28 cellular contexts compared by ENCODE assay signal in genomic region chr5:81925012-81925411, GRCh38.
"Had no signal": no experiment of that assay in that cellular context is flagged by ENCODE, and none has a peak within 500 bp of the region (broad histone marks: within the 10 kb centered on the region; RNA-seq: fewer than 3 reads in every experiment).

No MANE protein-coding gene starts in this region.

- H3K4me3 ChIP-seq: adrenal gland, body of pancreas, breast epithelium, Peyer's patch, SJSA1 had no signal

- H3K4me1 ChIP-seq: adrenal gland, body of pancreas, breast epithelium, Peyer's patch, SJSA1 had no signal

- H3K9ac ChIP-seq: SK-N-SH had no signal

- H3K27ac ChIP-seq: adrenal gland, body of pancreas, breast epithelium, Peyer's patch, SJSA1 had no signal

- H3K4me2 ChIP-seq: SK-N-SH had no signal

- H3K9me3 ChIP-seq: adrenal gland, Peyer's patch, SJSA1, SK-N-SH had no signal

- DNase-seq: activated CD4-positive, alpha-beta memory T cell treated with anti-CD3 and anti-CD28 coated beads for 36 hours; activated CD4-positive, alpha-beta T cell treated with anti-CD3 and anti-CD28 coated beads for 36 hours; activated CD4-positive, alpha-beta T cell treated with anti-CD3 and anti-CD28 coated beads, Interleukin-2, amount 50 U/mL, for 1 hour; activated CD8-positive, alpha-beta memory T cell treated with anti-CD3 and anti-CD28 coated beads, Interleukin-2, amount 50 U/mL, for 4 hours; activated gamma-delta T cell treated with Interleukin-2 at 50 U/mL for 16 hours; activated naive CD4-positive, alpha-beta T cell treated with anti-CD3 and anti-CD28 coated beads for 36 hours; activated T-cell treated with anti-CD3 and anti-CD28 coated beads for 4 hours; activated T-cell treated with anti-CD3 and anti-CD28 coated beads, Interleukin-2, amount 50 U/mL, for 4 hours; adrenal gland; body of pancreas; KG1; NCI-H187; NCI-H2171 treated with DMSO at 0.1 percent for 48 hours; NCI-H2227 treated with DMSO at 0.1 percent for 48 hours; NCI-H510A treated with DMSO at 0.1 percent for 48 hours; NK-92 treated with Interleukin-12 subunit alpha and Interleukin-12 subunit beta, amount 100 ng/mL, for 24 hours; PC-3; Peyer's patch; SHP77 treated with DMSO at 0.1 percent for 48 hours; SK-N-SH had no signal

- ATAC-seq: activated CD4-positive, alpha-beta T cell treated with anti-CD3 and anti-CD28 coated beads for 36 hours; activated CD4-positive, CD25-positive, alpha-beta regulatory T cell treated with anti-CD3 and anti-CD28 coated beads, Interleukin-2, amount 50 U/mL, for 24 hours; activated naive CD4-positive, alpha-beta T cell treated with anti-CD3 and anti-CD28 coated beads, Interleukin-2, amount 50 U/mL, for 72 hours; activated T-cell treated with anti-CD3 and anti-CD28 coated beads, Interleukin-2, amount 50 U/mL, for 4 hours; body of pancreas; PC-3; WTC11 had no signal

- FAIRE-seq: astrocyte, colon, TTC549 had no signal

- H3K36me3 ChIP-seq: adrenal gland, breast epithelium, Peyer's patch, SJSA1 had no signal

- H3K27me3 ChIP-seq: adrenal gland, body of pancreas, breast epithelium, Peyer's patch, SJSA1 had no signal
